In the genomic region with DNA sequence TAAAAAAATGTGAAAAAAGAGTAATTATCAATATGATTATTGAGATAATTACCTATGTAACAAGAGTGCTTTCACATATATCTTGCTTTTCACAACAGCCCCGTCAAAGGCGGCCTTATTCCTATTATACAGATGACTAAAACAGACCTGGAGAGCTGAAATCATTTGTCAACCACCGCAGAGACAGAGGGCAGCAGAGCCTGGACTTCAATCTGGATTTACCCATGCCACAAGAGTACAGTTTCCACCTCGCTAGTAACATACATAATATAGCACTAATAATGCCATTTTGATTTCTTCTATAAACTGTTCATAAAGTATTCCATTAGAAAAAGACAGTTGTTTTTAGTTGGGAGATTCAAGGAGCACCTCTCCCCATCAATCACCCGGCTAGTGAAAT, we compare ENCODE assay signal across 17 cellular contexts.
"Had no signal": no experiment of that assay in that cellular context is flagged by ENCODE, and none has a peak within 500 bp of the region (broad histone marks: within the 10 kb centered on the region; RNA-seq: fewer than 3 reads in every experiment).

No MANE protein-coding gene starts in this region.

- H3K27ac ChIP-seq: esophagus muscularis mucosa, foreskin keratinocyte, gastroesophageal sphincter, hepatocyte, left lung, lower lobe of right lung had no signal

- H3K9me3 ChIP-seq: esophagus muscularis mucosa, gastroesophageal sphincter, heart left ventricle, left lung, lower lobe of right lung, mucosa of descending colon had no signal

- DNase-seq: cortex of kidney; effector CD4-positive, alpha-beta T cell; effector memory CD4-positive, alpha-beta T cell; foreskin keratinocyte; heart left ventricle; hypothalamus; immature natural killer cell; left cardiac atrium; left lung; left ventricle myocardium superior; lower lobe of right lung; mesenchymal stem cell; mucosa of descending colon; naive B cell had no signal

- H3K79me2 ChIP-seq: hepatocyte had no signal

- H3K27me3 ChIP-seq: esophagus muscularis mucosa, foreskin keratinocyte, gastroesophageal sphincter, heart left ventricle, hepatocyte, left lung had no signal

- H3K4me2 ChIP-seq: hepatocyte had no signal

- ATAC-seq: foreskin keratinocyte, gastroesophageal sphincter, heart left ventricle, left cardiac atrium, left lung, left ventricle myocardium superior, lower lobe of right lung, mucosa of descending colon had no signal

- H3K4me3 ChIP-seq: esophagus muscularis mucosa, gastroesophageal sphincter, heart left ventricle, hepatocyte, left lung, lower lobe of right lung, mucosa of descending colon had no signal

- H2AFZ ChIP-seq: hepatocyte had no signal

- H3K4me1 ChIP-seq: foreskin keratinocyte, gastroesophageal sphincter had no signal

- H3K36me3 ChIP-seq: esophagus muscularis mucosa, left lung had no signal
